In genomic region chr1:187032982-187033705, GRCh38 we compare ENCODE assay signal across 24 cellular contexts.
DNase-seq lines count a peak whose midpoint lies in the region; FAIRE-seq and TF ChIP-seq lines count a peak whose summit lies in the region.
"Had no signal": no experiment of that assay in that cellular context is flagged by ENCODE, and none has a peak within 500 bp of the region (broad histone marks: within the 10 kb centered on the region; RNA-seq: fewer than 3 reads in every experiment).

No MANE protein-coding gene starts in this region.

- H3K9me3 Mint-ChIP-seq in astrocyte (ENCODE audit: unreplicated experiment): peaks cover 7% of the 10 kb centered on the region

- H3K36me3 ChIP-seq in astrocyte (ENCODE audit: insufficient read depth, low read length) (no peaks in the 10 kb centered on the region), tibial artery (no peaks in the 10 kb centered on the region)
- H3K36me3 ChIP-seq: esophagus squamous epithelium, upper lobe of right lung had no signal

- no peak overlapping the region for H2AFZ ChIP-seq in astrocyte (ENCODE audit: low read depth, low read length)

- no peak overlapping the region for H3K4me3 ChIP-seq in astrocyte (ENCODE audit: insufficient read depth, low read depth, low read length)
- H3K4me3 ChIP-seq in tibial artery: no peak overlapping the region
- H3K4me3 ChIP-seq: esophagus squamous epithelium, skin epidermis, upper lobe of right lung had no signal

- DNase-seq in NOMO-1 treated with dmso at 0.1 percent for 144 hours (lab: John Stamatoyannopoulos, UW; ENCODE audit: unreplicated experiment) (peak; percentile 2), NOMO-1 treated with DMSO at 0.1 percent for 48 hours (lab: John Stamatoyannopoulos, UW; ENCODE audit: unreplicated experiment) (no peak), HT1080 (ENCODE audit: low read depth) (peak; percentile 46), astrocyte (ENCODE audit: low read depth) (peak; percentile 47), lung microvascular endothelial cell (ENCODE audit: low read depth in 2 of 2) (peak; percentile 66 to 91), tibial artery (no peak), NCI-H82 treated with DMSO at 0.1 percent for 48 hours (lab: John Stamatoyannopoulos, UW; ENCODE audit: unreplicated experiment) (no peak), RPMI8226 (no peak)
- DNase-seq: 8988T; activated CD4-positive, alpha-beta T cell treated with anti-CD3 and anti-CD28 coated beads, Interleukin-2, amount 10 ng/mL, durations not matched to agents 7 days and 5 days; amniotic stem cell; Calu3; esophagus squamous epithelium; H9; Kasumi-1; NCI-H1436 treated with DMSO at 0.1 percent for 48 hours; NCI-H2171 treated with DMSO at 0.1 percent for 48 hours; stimulated activated CD4-positive, alpha-beta T cell treated with anti-CD3 and anti-CD28 coated beads, Interleukin-4, amount 100 ng/mL, for 1 hour; SW 1271; upper lobe of right lung had no signal

- no peaks in the 10 kb centered on the region for H3K27me3 ChIP-seq in astrocyte (ENCODE audit: insufficient read depth, low read length)
- no peaks in the 10 kb centered on the region for H3K27me3 ChIP-seq in tibial artery
- H3K27me3 ChIP-seq: esophagus squamous epithelium, upper lobe of right lung had no signal

- H3K4me3 Mint-ChIP-seq in astrocyte (ENCODE audit: unreplicated experiment): no peak overlapping the region
- H3K4me3 Mint-ChIP-seq: activated CD4-positive, alpha-beta T cell treated with anti-CD3 and anti-CD28 coated beads, Interleukin-2, amount 10 ng/mL, durations not matched to agents 7 days and 5 days; central memory CD8-positive, alpha-beta T cell; H9 had no signal

- no peak overlapping the region for H3K4me2 ChIP-seq in astrocyte (ENCODE audit: low read length)

- H3K4me1 Mint-ChIP-seq in astrocyte (ENCODE audit: low read depth, unreplicated experiment): no peaks in the 10 kb centered on the region
- H3K4me1 Mint-ChIP-seq: activated CD4-positive, alpha-beta T cell treated with anti-CD3 and anti-CD28 coated beads, Interleukin-2, amount 10 ng/mL, durations not matched to agents 7 days and 5 days; central memory CD8-positive, alpha-beta T cell; H9 had no signal

- H4K20me1 ChIP-seq in astrocyte (ENCODE audit: insufficient read depth, low read length): no peaks in the 10 kb centered on the region

- H3K27ac ChIP-seq in astrocyte (ENCODE audit: low read depth, low read length) (no peak overlapping the region), tibial artery (no peak overlapping the region)
- H3K27ac ChIP-seq: esophagus squamous epithelium, skin epidermis, upper lobe of right lung had no signal

- no peaks in the 10 kb centered on the region for H3K79me2 ChIP-seq in astrocyte (ENCODE audit: insufficient read depth, low read length)

- H3K9ac ChIP-seq in astrocyte (ENCODE audit: low read length): no peak overlapping the region

- FAIRE-seq in astrocyte (lab: Jason Lieb, UNC): no peak
- FAIRE-seq: HTR-8/SVneo had no signal

- no peak for TF ChIP-seq CTCF in astrocyte (IDR thresholded peaks at IDR 0.05; ENCODE audit: insufficient read depth, low read depth, low read length)
- no peak for TF ChIP-seq CTCF in tibial artery (IDR thresholded peaks at IDR 0.05)

- peaks cover 3% of the 10 kb centered on the region for H3K9me3 ChIP-seq in astrocyte (ENCODE audit: insufficient read depth, low read depth, low read length)
- H3K9me3 ChIP-seq in tibial artery: peaks cover 0 to 9% (median 7%) of the 10 kb centered on the region in 3 donors
- H3K9me3 ChIP-seq: upper lobe of right lung had no signal

- no peaks in the 10 kb centered on the region for H3K36me3 Mint-ChIP-seq in astrocyte (ENCODE audit: low read depth, unreplicated experiment)

- H3K27me3 Mint-ChIP-seq in astrocyte (ENCODE audit: low read depth, unreplicated experiment): no peaks in the 10 kb centered on the region
- H3K27me3 Mint-ChIP-seq: central memory CD8-positive, alpha-beta T cell; progenitor cell of endocrine pancreas had no signal

- intact Hi-C loops in tibial artery (cut with DNase I; ENCODE audit: low total_unique reads): no loop called here

- no peaks in the 10 kb centered on the region for H3K4me1 ChIP-seq in astrocyte (ENCODE audit: insufficient read depth, low read length)
- H3K4me1 ChIP-seq in tibial artery: no peaks in the 10 kb centered on the region
- H3K4me1 ChIP-seq: esophagus squamous epithelium, upper lobe of right lung had no signal

- no peak overlapping the region for H3K27ac Mint-ChIP-seq in astrocyte (ENCODE audit: unreplicated experiment)
- H3K27ac Mint-ChIP-seq: activated CD4-positive, alpha-beta T cell treated with anti-CD3 and anti-CD28 coated beads, Interleukin-2, amount 10 ng/mL, durations not matched to agents 7 days and 5 days; H9; progenitor cell of endocrine pancreas had no signal

Comparison
In these comparisons a context has a peak if more than half of its experiments do, and no peak if none do; other contexts are left out.
1. DNase-seq: peak in NOMO-1 treated with dmso at 0.1 percent for 144 hours (single experiment), HT1080 (single experiment), astrocyte (single experiment) and lung microvascular endothelial cell (2 of 2); none in NOMO-1 treated with DMSO at 0.1 percent for 48 hours (single experiment), tibial artery (0 of 2), NCI-H82 treated with DMSO at 0.1 percent for 48 hours (single experiment) and RPMI8226 (single experiment).